In the genomic region with DNA sequence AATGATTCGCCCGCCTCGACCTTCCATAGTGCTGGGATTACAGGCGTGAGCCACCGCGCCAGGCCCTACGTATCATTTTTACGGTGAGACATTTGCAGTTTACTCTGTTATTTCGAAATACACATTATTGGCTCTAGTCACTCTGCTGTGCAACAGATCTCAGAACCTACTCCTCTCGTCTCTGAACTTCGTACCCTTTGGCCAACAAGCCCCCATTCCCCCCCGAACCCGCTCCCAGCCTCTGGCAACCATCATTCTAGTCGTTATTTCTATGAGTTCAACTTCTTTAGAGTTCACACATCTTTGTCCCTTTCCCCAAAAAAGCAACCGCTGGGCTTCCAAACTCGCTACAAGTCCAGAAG, we compare ENCODE assay signal across 2 cellular contexts.
TF ChIP-seq lines count a peak whose summit lies in the region.

No MANE protein-coding gene starts in this region.

TF ChIP-seq in HCT116, 20 proteins besides CTCF, POLR2A, EP300 and RAD21 (continued from another document):
- TF ChIP-seq, protein P1, sequence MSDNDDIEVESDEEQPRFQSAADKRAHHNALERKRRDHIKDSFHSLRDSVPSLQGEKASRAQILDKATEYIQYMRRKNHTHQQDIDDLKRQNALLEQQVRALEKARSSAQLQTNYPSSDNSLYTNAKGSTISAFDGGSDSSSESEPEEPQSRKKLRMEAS (IDR thresholded peaks at IDR 0.05), result no peak
- TF ChIP-seq TCF7L2 (IDR thresholded peaks at IDR 0.05; ENCODE audit: borderline replicate concordance, extremely low read depth, insufficient read depth, insufficient read length), result no peak
- TF ChIP-seq JUND (IDR thresholded peaks at IDR 0.05), result no peak
TF ChIP-seq in HCT116: peak in this region for 1.

TF ChIP-seq in neural cell, 6 proteins besides CTCF, POLR2A, EP300 and RAD21 (continued from another document):
- TF ChIP-seq, protein P2, sequence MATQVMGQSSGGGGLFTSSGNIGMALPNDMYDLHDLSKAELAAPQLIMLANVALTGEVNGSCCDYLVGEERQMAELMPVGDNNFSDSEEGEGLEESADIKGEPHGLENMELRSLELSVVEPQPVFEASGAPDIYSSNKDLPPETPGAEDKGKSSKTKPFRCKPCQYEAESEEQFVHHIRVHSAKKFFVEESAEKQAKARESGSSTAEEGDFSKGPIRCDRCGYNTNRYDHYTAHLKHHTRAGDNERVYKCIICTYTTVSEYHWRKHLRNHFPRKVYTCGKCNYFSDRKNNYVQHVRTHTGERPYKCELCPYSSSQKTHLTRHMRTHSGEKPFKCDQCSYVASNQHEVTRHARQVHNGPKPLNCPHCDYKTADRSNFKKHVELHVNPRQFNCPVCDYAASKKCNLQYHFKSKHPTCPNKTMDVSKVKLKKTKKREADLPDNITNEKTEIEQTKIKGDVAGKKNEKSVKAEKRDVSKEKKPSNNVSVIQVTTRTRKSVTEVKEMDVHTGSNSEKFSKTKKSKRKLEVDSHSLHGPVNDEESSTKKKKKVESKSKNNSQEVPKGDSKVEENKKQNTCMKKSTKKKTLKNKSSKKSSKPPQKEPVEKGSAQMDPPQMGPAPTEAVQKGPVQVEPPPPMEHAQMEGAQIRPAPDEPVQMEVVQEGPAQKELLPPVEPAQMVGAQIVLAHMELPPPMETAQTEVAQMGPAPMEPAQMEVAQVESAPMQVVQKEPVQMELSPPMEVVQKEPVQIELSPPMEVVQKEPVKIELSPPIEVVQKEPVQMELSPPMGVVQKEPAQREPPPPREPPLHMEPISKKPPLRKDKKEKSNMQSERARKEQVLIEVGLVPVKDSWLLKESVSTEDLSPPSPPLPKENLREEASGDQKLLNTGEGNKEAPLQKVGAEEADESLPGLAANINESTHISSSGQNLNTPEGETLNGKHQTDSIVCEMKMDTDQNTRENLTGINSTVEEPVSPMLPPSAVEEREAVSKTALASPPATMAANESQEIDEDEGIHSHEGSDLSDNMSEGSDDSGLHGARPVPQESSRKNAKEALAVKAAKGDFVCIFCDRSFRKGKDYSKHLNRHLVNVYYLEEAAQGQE (IDR thresholded peaks at IDR 0.05; ENCODE audit: borderline replicate concordance), result no peak
- TF ChIP-seq SMC3 (conservative IDR thresholded peaks at IDR 0.05; ENCODE audit: poor library complexity) (no peak), EZH2 (IDR thresholded peaks at IDR 0.05; ENCODE audit: borderline replicate concordance, insufficient read depth, low read length, poor library complexity, severe bottlenecking) (no peak), POLR2AphosphoS5 (IDR thresholded peaks at IDR 0.05) (no peak), TAF1 (IDR thresholded peaks at IDR 0.05; ENCODE audit: low read depth) (no peak)
